ENCODE assay signal across 15 cellular contexts in the genomic region with DNA sequence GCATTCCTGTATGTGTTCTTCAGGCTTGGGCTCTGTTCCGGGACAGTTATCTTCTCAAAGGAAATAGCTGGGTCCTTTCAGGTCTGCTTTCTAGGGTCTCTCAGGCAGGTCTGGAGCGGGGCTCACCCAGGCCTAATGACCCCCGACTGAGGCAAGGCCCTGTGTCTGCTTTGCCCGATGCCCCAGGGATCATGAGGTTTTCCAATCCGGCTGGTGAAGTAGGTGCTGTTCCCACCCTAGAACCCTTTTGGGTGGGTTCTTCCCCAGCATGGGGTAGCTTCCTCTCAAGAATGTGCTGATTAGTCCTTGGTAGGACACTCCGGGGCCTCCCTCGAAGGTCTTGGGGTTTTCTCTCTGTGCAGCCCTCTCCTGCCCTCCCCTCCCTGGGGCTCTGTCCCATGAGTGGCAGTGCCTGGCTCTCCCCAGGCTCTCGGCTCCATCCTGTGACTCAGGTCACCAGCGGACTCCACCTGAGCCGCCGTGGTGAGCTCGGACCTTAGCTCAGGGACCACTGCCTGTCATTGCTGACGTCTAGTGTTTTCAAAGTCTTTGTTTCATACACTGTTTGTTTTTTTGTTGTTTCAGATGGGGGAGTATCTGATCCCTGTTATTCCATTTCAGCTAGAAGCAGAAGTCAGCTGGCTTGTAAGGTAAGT.
A peak's percentile ranks its signal among the peaks of the same experiment; 100 is the strongest.
DNase-seq lines count a peak whose midpoint lies in the region; ATAC-seq, FAIRE-seq and TF ChIP-seq lines count a peak whose summit lies in the region.
"Had no signal": no experiment of that assay in that cellular context is flagged by ENCODE, and none has a peak within 500 bp of the region (broad histone marks: within the 10 kb centered on the region; RNA-seq: fewer than 3 reads in every experiment).

No MANE protein-coding gene starts in this region.

- POLR2A ChIA-PET in HepG2 (lab: Yijun Ruan, JAX), result no interaction called here

- no peak for TF ChIP-seq POLR2A in right lobe of liver (IDR thresholded peaks at IDR 0.05)
- TF ChIP-seq POLR2A in HepG2 (IDR thresholded peaks at IDR 0.05; ENCODE audit: insufficient read depth in 1 of 2, low read depth in 2 of 2, low read length in 2 of 2), result no peak

- WGBS in right lobe of liver (ENCODE audit: insufficient coverage, low coverage, low lambda C conversion rate, missing lambda C conversion rate), result 73% methylated on average over 9 of the region's 13 CpGs
- WGBS in HepG2 (ENCODE audit: low lambda C conversion rate), result 40% methylated on average over 11 of the region's 13 CpGs

- no peaks in the 10 kb centered on the region for H3K79me2 ChIP-seq in HepG2 (ENCODE audit: insufficient read depth, low read length)

- no peak for FAIRE-seq in HepG2 (lab: Jason Lieb, UNC)

- intact Hi-C loops in right lobe of liver (cut with DNase I), result no loop called here
- intact Hi-C loops in HepG2 (cut with micrococcal nuclease; ENCODE audit: unreplicated experiment), result no loop called here
- intact Hi-C loops in sciatic nerve (cut with DNase I), result no loop called here

- no peaks in the 10 kb centered on the region for H3K27me3 ChIP-seq in right lobe of liver
- H3K27me3 ChIP-seq in HepG2 (ENCODE audit: control insufficient read depth in 1 of 2, insufficient read depth in 2 of 2, low read length in 2 of 2), result peaks cover 6 to 20% of the 10 kb centered on the region in 2 experiments; a peak in 4 of 5 replicates

- in situ Hi-C loops in HepG2 (cut with HindIII; ENCODE audit: extremely low pct_ligation_motif_present, low pct_unique_long_range_greater_than_20kb), result no loop called here

- TF ChIP-seq CTCF in right lobe of liver (IDR thresholded peaks at IDR 0.05) (no peak), HepG2 (CRISPR knock-in tag; IDR thresholded peaks at IDR 0.05) (no peak)

- H3K4me3 ChIP-seq in right lobe of liver, result no peak overlapping the region
- no peak overlapping the region for H3K4me3 ChIP-seq in HepG2 (replicated peaks in 1 of 3; ENCODE audit: insufficient read depth in 1 of 3, low read depth in 2 of 3, low read length in 3 of 3)
- H3K4me3 ChIP-seq: BLaER1 treated with 17β-estradiol and CSF1 and Interleukin-3, amounts not matched to agents 10 nM and 100 nM; HAP-1 had no signal

- DNase-seq in activated CD8-positive, alpha-beta memory T cell treated with anti-CD3 and anti-CD28 coated beads, Interleukin-2, amount 50 U/mL, for 48 hours, result peak; percentile 32
- DNase-seq in activated CD8-positive, alpha-beta memory T cell treated with anti-CD3 and anti-CD28 coated beads, Interleukin-2, amount 10 ng/mL, durations not matched to agents 7 days and 5 days, result no peak
- DNase-seq in right lobe of liver, result peak in 2 of 3 donors; percentile 5 to 25
- no peak for DNase-seq in HepG2 (ENCODE audit: low spot score)
- DNase-seq in sciatic nerve (ENCODE audit: low spot score), result peak; percentile 41
- DNase-seq in C1 segment of cervical spinal cord (lab: John Stamatoyannopoulos, UW), result no peak
- no peak for DNase-seq in cerebellum (ENCODE audit: low spot score)
- DNase-seq: COR-L47, NCI-H2107, NCI-H345, NCI-H69 had no signal

- no peaks in the 10 kb centered on the region for H4K20me1 ChIP-seq in HepG2 (ENCODE audit: insufficient read depth, low read length)
- H4K20me1 ChIP-seq: BLaER1 treated with 17β-estradiol and CSF1 and Interleukin-3, amounts not matched to agents 10 nM and 100 nM had no signal

- H3K9ac ChIP-seq in HepG2 (ENCODE audit: insufficient read depth, low read depth, low read length), result no peak overlapping the region
- H3K9ac ChIP-seq: BLaER1 treated with 17β-estradiol and CSF1 and Interleukin-3, amounts not matched to agents 10 nM and 100 nM had no signal

- BruUV-seq in HepG2 (replicated peaks; lab: Mats Ljungman, UMichigan), result no TSS peak

- no peaks in the 10 kb centered on the region for H3K9me3 ChIP-seq in right lobe of liver
- no peaks in the 10 kb centered on the region for H3K9me3 ChIP-seq in HepG2 (ENCODE audit: low read length)
- H3K9me3 ChIP-seq: HAP-1 had no signal

- no peak overlapping the region for H3K27ac ChIP-seq in right lobe of liver
- H3K27ac ChIP-seq in HepG2 (ENCODE audit: extremely low read length, insufficient read depth, low read length), result no peak overlapping the region
- H3K27ac ChIP-seq: BLaER1 treated with 17β-estradiol and CSF1 and Interleukin-3, amounts not matched to agents 10 nM and 100 nM; RWPE1 had no signal

- no peaks in the 10 kb centered on the region for H3K4me1 Mint-ChIP-seq in activated CD8-positive, alpha-beta memory T cell treated with anti-CD3 and anti-CD28 coated beads, Interleukin-2, amount 10 ng/mL, durations not matched to agents 7 days and 5 days

- H3K36me3 ChIP-seq in right lobe of liver (no peaks in the 10 kb centered on the region), HepG2 (replicated peaks in 1 of 2; ENCODE audit: control insufficient read depth in 1 of 2, insufficient read depth in 2 of 2, low read length in 2 of 2) (no peaks in the 10 kb centered on the region)
- H3K36me3 ChIP-seq: BLaER1 treated with 17β-estradiol and CSF1 and Interleukin-3, amounts not matched to agents 10 nM and 100 nM; HAP-1 had no signal

- no peak for ATAC-seq in activated CD8-positive, alpha-beta memory T cell treated with anti-CD3 and anti-CD28 coated beads, Interleukin-2, amount 10 ng/mL, durations not matched to agents 7 days and 5 days
- ATAC-seq in right lobe of liver (no peak), HepG2 (no peak), sciatic nerve (no peak), HG03521 (IDR thresholded peaks at IDR 0.05; ENCODE audit: unreplicated experiment) (no peak)

- no peaks in the 10 kb centered on the region for H3K36me3 Mint-ChIP-seq in activated CD8-positive, alpha-beta memory T cell treated with anti-CD3 and anti-CD28 coated beads, Interleukin-2, amount 10 ng/mL, durations not matched to agents 7 days and 5 days

- H2AFZ ChIP-seq in HepG2 (ENCODE audit: low read length), result no peak overlapping the region

- H3K9me3 Mint-ChIP-seq in activated CD8-positive, alpha-beta memory T cell treated with anti-CD3 and anti-CD28 coated beads, Interleukin-2, amount 10 ng/mL, durations not matched to agents 7 days and 5 days (ENCODE audit: low read depth), result no peaks in the 10 kb centered on the region

- H3K4me3 Mint-ChIP-seq in activated CD8-positive, alpha-beta memory T cell treated with anti-CD3 and anti-CD28 coated beads, Interleukin-2, amount 10 ng/mL, durations not matched to agents 7 days and 5 days, result no peak overlapping the region

- peaks cover 14% of the 10 kb centered on the region for H3K27me3 Mint-ChIP-seq in activated CD8-positive, alpha-beta memory T cell treated with anti-CD3 and anti-CD28 coated beads, Interleukin-2, amount 10 ng/mL, durations not matched to agents 7 days and 5 days

- no peak overlapping the region for H3K4me2 ChIP-seq in HepG2 (ENCODE audit: low read depth, low read length)
- H3K4me2 ChIP-seq: BLaER1 treated with 17β-estradiol and CSF1 and Interleukin-3, amounts not matched to agents 10 nM and 100 nM had no signal

- CTCF ChIA-PET in activated CD8-positive, alpha-beta memory T cell treated with anti-CD3 and anti-CD28 coated beads, Interleukin-2, amount 10 ng/mL, durations not matched to agents 7 days and 5 days (lab: Charles Lee), result no interaction called here
- CTCF ChIA-PET in HepG2 (lab: Yijun Ruan, JAX; ENCODE audit: low intra/inter-chr PET ratio, low total read pairs), result no interaction called here

- H3K4me1 ChIP-seq in right lobe of liver, result no peaks in the 10 kb centered on the region
- no peaks in the 10 kb centered on the region for H3K4me1 ChIP-seq in HepG2 (ENCODE audit: insufficient read depth, low read length)
- H3K4me1 ChIP-seq: HAP-1 had no signal

- no peak for TF ChIP-seq RAD21 in HepG2 (CRISPR knock-in tag; IDR thresholded peaks at IDR 0.05)

- H3K27ac Mint-ChIP-seq in activated CD8-positive, alpha-beta memory T cell treated with anti-CD3 and anti-CD28 coated beads, Interleukin-2, amount 10 ng/mL, durations not matched to agents 7 days and 5 days, result no peak overlapping the region

- TF ChIP-seq EP300 in HepG2 (IDR thresholded peaks at IDR 0.05; ENCODE audit: low read depth in 2 of 2, low read length in 2 of 2) (no peak), HepG2 (CRISPR knock-in tag; IDR thresholded peaks at IDR 0.05; ENCODE audit: borderline replicate concordance) (no peak)

TF ChIP-seq in HepG2, 621 proteins besides CTCF, POLR2A, EP300 and RAD21 (continues in another document):
- TF ChIP-seq FOXK2 (IDR thresholded peaks at IDR 0.05) (no peak), THAP11 (CRISPR knock-in tag; IDR thresholded peaks at IDR 0.05) (no peak), SRF (IDR thresholded peaks at IDR 0.05; ENCODE audit: low read depth, low read length) (no peak), ZNF672 (CRISPR knock-in tag; IDR thresholded peaks at IDR 0.05) (no peak), ZNF720 (CRISPR knock-in tag; IDR thresholded peaks at IDR 0.05) (no peak), ZFY (CRISPR knock-in tag; IDR thresholded peaks at IDR 0.05) (no peak), HMG20B (CRISPR knock-in tag; conservative IDR thresholded peaks at IDR 0.05) (no peak), ATF1 (CRISPR knock-in tag; IDR thresholded peaks at IDR 0.05) (no peak), ZNF256 (CRISPR knock-in tag; conservative IDR thresholded peaks at IDR 0.05) (no peak), RFX1 (IDR thresholded peaks at IDR 0.05) (no peak)
- TF ChIP-seq, protein P1, sequence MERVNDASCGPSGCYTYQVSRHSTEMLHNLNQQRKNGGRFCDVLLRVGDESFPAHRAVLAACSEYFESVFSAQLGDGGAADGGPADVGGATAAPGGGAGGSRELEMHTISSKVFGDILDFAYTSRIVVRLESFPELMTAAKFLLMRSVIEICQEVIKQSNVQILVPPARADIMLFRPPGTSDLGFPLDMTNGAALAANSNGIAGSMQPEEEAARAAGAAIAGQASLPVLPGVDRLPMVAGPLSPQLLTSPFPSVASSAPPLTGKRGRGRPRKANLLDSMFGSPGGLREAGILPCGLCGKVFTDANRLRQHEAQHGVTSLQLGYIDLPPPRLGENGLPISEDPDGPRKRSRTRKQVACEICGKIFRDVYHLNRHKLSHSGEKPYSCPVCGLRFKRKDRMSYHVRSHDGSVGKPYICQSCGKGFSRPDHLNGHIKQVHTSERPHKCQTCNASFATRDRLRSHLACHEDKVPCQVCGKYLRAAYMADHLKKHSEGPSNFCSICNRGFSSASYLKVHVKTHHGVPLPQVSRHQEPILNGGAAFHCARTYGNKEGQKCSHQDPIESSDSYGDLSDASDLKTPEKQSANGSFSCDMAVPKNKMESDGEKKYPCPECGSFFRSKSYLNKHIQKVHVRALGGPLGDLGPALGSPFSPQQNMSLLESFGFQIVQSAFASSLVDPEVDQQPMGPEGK (CRISPR knock-in tag; IDR thresholded peaks at IDR 0.05), result no peak
- TF ChIP-seq, protein P2, sequence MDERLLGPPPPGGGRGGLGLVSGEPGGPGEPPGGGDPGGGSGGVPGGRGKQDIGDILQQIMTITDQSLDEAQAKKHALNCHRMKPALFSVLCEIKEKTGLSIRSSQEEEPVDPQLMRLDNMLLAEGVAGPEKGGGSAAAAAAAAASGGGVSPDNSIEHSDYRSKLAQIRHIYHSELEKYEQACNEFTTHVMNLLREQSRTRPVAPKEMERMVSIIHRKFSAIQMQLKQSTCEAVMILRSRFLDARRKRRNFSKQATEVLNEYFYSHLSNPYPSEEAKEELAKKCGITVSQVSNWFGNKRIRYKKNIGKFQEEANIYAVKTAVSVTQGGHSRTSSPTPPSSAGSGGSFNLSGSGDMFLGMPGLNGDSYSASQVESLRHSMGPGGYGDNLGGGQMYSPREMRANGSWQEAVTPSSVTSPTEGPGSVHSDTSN (CRISPR knock-in tag; IDR thresholded peaks at IDR 0.05), result no peak

Comparison
In these comparisons a context has a peak if more than half of its experiments do, and no peak if none do; other contexts are left out.
1. DNase-seq: peak in activated CD8-positive, alpha-beta memory T cell treated with anti-CD3 and anti-CD28 coated beads, Interleukin-2, amount 50 U/mL, for 48 hours (single experiment), right lobe of liver (2 of 3) and sciatic nerve (single experiment); none in activated CD8-positive, alpha-beta memory T cell treated with anti-CD3 and anti-CD28 coated beads, Interleukin-2, amount 10 ng/mL, durations not matched to agents 7 days and 5 days (single experiment), HepG2 (single experiment), C1 segment of cervical spinal cord (0 of 14) and cerebellum (single experiment).